14 cellular contexts compared by ENCODE assay signal in the genomic region with DNA sequence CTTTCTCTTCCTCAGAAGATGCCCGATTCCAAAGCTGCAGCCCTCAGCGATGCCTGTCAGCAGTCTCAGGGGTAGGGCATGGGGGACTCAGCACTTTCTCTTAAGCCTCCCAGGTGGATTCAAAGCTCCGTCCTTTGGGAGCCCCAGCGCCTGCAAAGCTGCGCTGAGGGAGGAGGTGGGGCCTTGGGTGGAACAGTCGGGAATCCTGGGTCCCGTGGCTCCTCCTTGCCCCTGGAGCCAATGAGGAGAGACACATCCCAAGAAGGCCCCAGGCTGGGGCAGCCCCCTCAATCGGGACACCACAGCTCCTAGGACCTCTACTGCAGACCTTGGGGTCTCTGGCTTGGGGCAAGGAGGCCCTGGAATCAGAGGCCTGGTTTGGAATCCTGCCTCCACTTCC.
A peak's percentile ranks its signal among the peaks of the same experiment; 100 is the strongest.
DNase-seq lines count a peak whose midpoint lies in the region; ATAC-seq and TF ChIP-seq lines count a peak whose summit lies in the region.
"Had no signal": no experiment of that assay in that cellular context is flagged by ENCODE, and none has a peak within 500 bp of the region (broad histone marks: within the 10 kb centered on the region; RNA-seq: fewer than 3 reads in every experiment).

No MANE protein-coding gene starts in this region.

- H3K27ac Mint-ChIP-seq in H9: no peak overlapping the region
- no peak overlapping the region for H3K27ac Mint-ChIP-seq in T-helper 2 cell treated with Interferon-gamma antibody and Interleukin-4, amounts not matched to agents 5 μg/mL and 100 μg/mL, for 36 hours
- H3K27ac Mint-ChIP-seq: CD8-positive, alpha-beta T cell had no signal

- 0 out of 22 replicates have a peak overlapping the region, but pooled peaks of 1 of the 11 experiments have one; percentile 18 for H3K9ac ChIP-seq in BLaER1 treated with 17β-estradiol and CSF1 and Interleukin-3, amounts not matched to agents 10 nM and 100 nM
- H3K9ac ChIP-seq in H9 (ENCODE audit: extremely low read depth, insufficient read length, low read length): no peak overlapping the region
- no peak overlapping the region for H3K9ac ChIP-seq in trophoblast cell (ENCODE audit: low read length)

- no peaks in the 10 kb centered on the region for H3K36me3 Mint-ChIP-seq in H9 (ENCODE audit: insufficient read depth in 1 of 3, low read depth in 3 of 3)
- no peaks in the 10 kb centered on the region for H3K36me3 Mint-ChIP-seq in T-helper 2 cell treated with Interferon-gamma antibody and Interleukin-4, amounts not matched to agents 5 μg/mL and 100 μg/mL, for 36 hours (ENCODE audit: low read depth)
- H3K36me3 Mint-ChIP-seq: CD8-positive, alpha-beta T cell had no signal

- no peak overlapping the region for H2BK120ac ChIP-seq in H9 (ENCODE audit: low read depth, low read length, poor library complexity, severe bottlenecking)
- H2BK120ac ChIP-seq in trophoblast cell (ENCODE audit: insufficient read depth, low read length, poor library complexity): no peak overlapping the region

- H3K4me3 Mint-ChIP-seq in H9: no peak overlapping the region
- H3K4me3 Mint-ChIP-seq in T-helper 2 cell treated with Interferon-gamma antibody and Interleukin-4, amounts not matched to agents 5 μg/mL and 100 μg/mL, for 36 hours: no peak overlapping the region
- H3K4me3 Mint-ChIP-seq: CD8-positive, alpha-beta T cell; central memory CD8-positive, alpha-beta T cell had no signal

- no peaks in the 10 kb centered on the region for H3K9me3 ChIP-seq in BLaER1 treated with 17β-estradiol and CSF1 and Interleukin-3, amounts not matched to agents 10 nM and 100 nM (replicated peaks in 1 of 11)
- H3K9me3 ChIP-seq in H9 (ENCODE audit: control insufficient read depth, low read depth, low read length): no peaks in the 10 kb centered on the region
- no peaks in the 10 kb centered on the region for H3K9me3 ChIP-seq in heart right ventricle
- peaks cover 4% of the 10 kb centered on the region for H3K9me3 ChIP-seq in trophoblast cell (ENCODE audit: insufficient read depth, low read depth, low read length)

- no peak overlapping the region for H2BK15ac ChIP-seq in H9 (ENCODE audit: low read depth, low read length)

- intact Hi-C loops in heart right ventricle (cut with DNase I): loop anchor here in 9 of 10 donors (1.0 to 10.0 kb wide), 6 partner anchors 108 to 516 kb away; no protein-coding TSS in a partner anchor

- no peak overlapping the region for H3K23ac ChIP-seq in H9 (ENCODE audit: insufficient read length, low read depth, low read length)
- no peak overlapping the region for H3K23ac ChIP-seq in trophoblast cell (ENCODE audit: low read length)

- H3K23me2 ChIP-seq in H9 (ENCODE audit: insufficient read length, low read depth, low read length, poor library complexity, severe bottlenecking): peaks cover 5% of the 10 kb centered on the region

- no peak overlapping the region for H3K18ac ChIP-seq in H9 (ENCODE audit: insufficient read length, low read depth, low read length)
- no peak overlapping the region for H3K18ac ChIP-seq in trophoblast cell (ENCODE audit: low read length)

- H2BK20ac ChIP-seq in H9 (ENCODE audit: low read depth, low read length, poor library complexity, severe bottlenecking): no peak overlapping the region

- no peak overlapping the region for H3T11ph ChIP-seq in H9 (ENCODE audit: low read length)

- H3K79me2 ChIP-seq in H9 (ENCODE audit: insufficient read depth, low read length) (no peaks in the 10 kb centered on the region), trophoblast cell (ENCODE audit: control insufficient read depth, insufficient read depth, low read length, poor library complexity) (no peaks in the 10 kb centered on the region)

- H3K4ac ChIP-seq in H9 (ENCODE audit: low read depth, low read length) (no peak overlapping the region), trophoblast cell (ENCODE audit: low read depth, low read length) (no peak overlapping the region)

- H3K4me2 ChIP-seq in BLaER1 treated with 17β-estradiol and CSF1 and Interleukin-3, amounts not matched to agents 10 nM and 100 nM: peak overlapping the region in 10 of 11 experiments; percentile 63 to 94 (median 78); a peak in 19 of 22 replicates
- H3K4me2 ChIP-seq in H9 (ENCODE audit: insufficient read depth, insufficient read length, low read length) (no peak overlapping the region), trophoblast cell (ENCODE audit: low read length) (no peak overlapping the region)

- H2AFZ ChIP-seq in H9 (ENCODE audit: low read length): no peak overlapping the region
- H2AFZ ChIP-seq in trophoblast cell (ENCODE audit: insufficient read depth, low read length, poor library complexity): no peak overlapping the region

- no peaks in the 10 kb centered on the region for H3K9me3 Mint-ChIP-seq in H9
- no peaks in the 10 kb centered on the region for H3K9me3 Mint-ChIP-seq in T-helper 2 cell treated with Interferon-gamma antibody and Interleukin-4, amounts not matched to agents 5 μg/mL and 100 μg/mL, for 36 hours
- H3K9me3 Mint-ChIP-seq: CD8-positive, alpha-beta T cell; central memory CD8-positive, alpha-beta T cell had no signal

- no peak overlapping the region for H2AK5ac ChIP-seq in H9 (ENCODE audit: insufficient read length, low read length)
- H2AK5ac ChIP-seq in trophoblast cell (ENCODE audit: low read length): no peak overlapping the region

- H3K4me1 Mint-ChIP-seq in H9: peaks cover 6 to 11% of the 10 kb centered on the region in 2 experiments; a peak in 3 of 4 replicates
- no peaks in the 10 kb centered on the region for H3K4me1 Mint-ChIP-seq in T-helper 2 cell treated with Interferon-gamma antibody and Interleukin-4, amounts not matched to agents 5 μg/mL and 100 μg/mL, for 36 hours (ENCODE audit: low read depth)

- no peak overlapping the region for H2BK12ac ChIP-seq in H9 (ENCODE audit: insufficient read length, low read depth, low read length)
- no peak overlapping the region for H2BK12ac ChIP-seq in trophoblast cell (ENCODE audit: low read length)

- H3K56ac ChIP-seq in H9 (ENCODE audit: insufficient read length, low read depth, low read length): no peak overlapping the region

- peaks cover 60% of the 10 kb centered on the region for H3K27me3 Mint-ChIP-seq in H9 (ENCODE audit: low read depth)
- peaks cover 36% of the 10 kb centered on the region for H3K27me3 Mint-ChIP-seq in T-helper 2 cell treated with Interferon-gamma antibody and Interleukin-4, amounts not matched to agents 5 μg/mL and 100 μg/mL, for 36 hours (ENCODE audit: low read depth)

- no peak overlapping the region for H4K5ac ChIP-seq in H9 (ENCODE audit: insufficient read length, low read depth, low read length)

- peaks cover 0 to 11% (median 0%) of the 10 kb centered on the region in 11 experiments; a peak in 1 of 22 replicates for H4K20me1 ChIP-seq in BLaER1 treated with 17β-estradiol and CSF1 and Interleukin-3, amounts not matched to agents 10 nM and 100 nM
- H4K20me1 ChIP-seq in H9 (ENCODE audit: control insufficient read depth, insufficient read depth, insufficient read length): no peaks in the 10 kb centered on the region

- DNase-seq in H9: peak; percentile 32
- no peak for DNase-seq in heart right ventricle
- DNase-seq in trophoblast cell: no peak
- no peak for DNase-seq in middle frontal gyrus (ENCODE audit: extremely low spot score, low spot score)
- DNase-seq in DMS 273 (lab: John Stamatoyannopoulos, UW; ENCODE audit: unreplicated experiment): no peak
- no peak for DNase-seq in T-helper 2 cell treated with Interferon-gamma antibody and Interleukin-4, amounts not matched to agents 5 μg/mL and 100 μg/mL, for 36 hours (ENCODE audit: low spot score)
- no peak for DNase-seq in left lobe of liver (ENCODE audit: low spot score)
- DNase-seq: amniotic stem cell, NCI-H1092 treated with DMSO at 0.1 percent for 48 hours had no signal

- TF ChIP-seq CTCF in H9 (conservative IDR thresholded peaks at IDR 0.05): no peak
- TF ChIP-seq CTCF in heart right ventricle (IDR thresholded peaks at IDR 0.05): no peak

- H2BK5ac ChIP-seq in H9 (ENCODE audit: insufficient read length, low read length): no peak overlapping the region
- H2BK5ac ChIP-seq in trophoblast cell (ENCODE audit: low read depth, low read length, poor library complexity): no peak overlapping the region

- H3K36me3 ChIP-seq in BLaER1 treated with 17β-estradiol and CSF1 and Interleukin-3, amounts not matched to agents 10 nM and 100 nM: no peaks in the 10 kb centered on the region
- H3K36me3 ChIP-seq in heart right ventricle: no peaks in the 10 kb centered on the region
- no peaks in the 10 kb centered on the region for H3K36me3 ChIP-seq in trophoblast cell (ENCODE audit: control insufficient read depth in 1 of 2, insufficient read depth in 2 of 2, low read length in 2 of 2)
- H3K36me3 ChIP-seq: SJSA1, WERI-Rb-1 had no signal

- H3K14ac ChIP-seq in H9 (ENCODE audit: insufficient read depth, low read length): no peak overlapping the region; the same call in 1 of the 2 replicates
- H3K14ac ChIP-seq in trophoblast cell (ENCODE audit: low read length): no peak overlapping the region

- H4K8ac ChIP-seq in H9 (replicated peaks; ENCODE audit: insufficient read length, low read depth, low read length) (no peak overlapping the region), trophoblast cell (ENCODE audit: low read depth, low read length) (no peak overlapping the region)

- H4K12ac ChIP-seq in trophoblast cell (ENCODE audit: low read depth, low read length): no peak overlapping the region

- peak overlapping the region in 1 of 10 experiments; percentile 45; a peak in 1 of 20 replicates for H3K4me3 ChIP-seq in BLaER1 treated with 17β-estradiol and CSF1 and Interleukin-3, amounts not matched to agents 10 nM and 100 nM
- H3K4me3 ChIP-seq in heart right ventricle (peak overlapping the region in 8 of 10 donors; percentile 11 to 45 (median 28)), trophoblast cell (ENCODE audit: low read depth, low read length) (peak overlapping the region; percentile 11)
- H3K4me3 ChIP-seq: SJSA1 had no signal

- H3K27ac ChIP-seq in BLaER1 treated with 17β-estradiol and CSF1 and Interleukin-3, amounts not matched to agents 10 nM and 100 nM: no peak overlapping the region
- H3K27ac ChIP-seq in H9 (ENCODE audit: insufficient read length, low read depth, low read length) (no peak overlapping the region), heart right ventricle (no peak overlapping the region), trophoblast cell (ENCODE audit: low read depth, low read length) (no peak overlapping the region)
- H3K27ac ChIP-seq: SJSA1, WERI-Rb-1 had no signal

- H3K27me3 ChIP-seq in BLaER1 treated with 17β-estradiol and CSF1 and Interleukin-3, amounts not matched to agents 10 nM and 100 nM: peaks cover 25 to 39% (median 32%) of the 10 kb centered on the region in 11 experiments
- peaks cover 12% of the 10 kb centered on the region for H3K27me3 ChIP-seq in H9 (ENCODE audit: insufficient read depth, low read length)
- H3K27me3 ChIP-seq in heart right ventricle: peaks cover 6 to 62% (median 52%) of the 10 kb centered on the region in 7 donors
- peaks cover 5% of the 10 kb centered on the region for H3K27me3 ChIP-seq in trophoblast cell (ENCODE audit: insufficient read depth, low read length)

- H4K91ac ChIP-seq in H9 (ENCODE audit: insufficient read length, low read depth, low read length): no peak overlapping the region
- H4K91ac ChIP-seq in trophoblast cell (ENCODE audit: low read depth, low read length): no peak overlapping the region

- H3K4me1 ChIP-seq in BLaER1 treated with 17β-estradiol and CSF1 and Interleukin-3, amounts not matched to agents 10 nM and 100 nM: peaks cover 0 to 15% (median 9%) of the 10 kb centered on the region in 10 experiments; a peak in 15 of 20 replicates
- H3K4me1 ChIP-seq in H9 (ENCODE audit: insufficient read depth, low read length) (no peaks in the 10 kb centered on the region), heart right ventricle (peaks cover 7 to 18% (median 12%) of the 10 kb centered on the region in 9 donors), trophoblast cell (ENCODE audit: control insufficient read depth in 1 of 2, insufficient read depth in 2 of 2, low read length in 2 of 2) (peaks cover 0 to 3% of the 10 kb centered on the region in 2 experiments)

- no peaks in the 10 kb centered on the region for H3K79me1 ChIP-seq in H9 (ENCODE audit: insufficient read depth, low read depth, low read length, poor library complexity, severe bottlenecking)
- no peaks in the 10 kb centered on the region for H3K79me1 ChIP-seq in trophoblast cell (ENCODE audit: low read length)

- ATAC-seq in heart right ventricle (peak in 6 of 8 donors; percentile 4 to 58 (median 34)), left lobe of liver (no peak)
- ATAC-seq: CD8-positive, alpha-beta T cell had no signal

- no CpG with 5 or more reads among the region's 8 CpGs for WGBS in H9 (ENCODE audit: extremely low coverage, insufficient read length, low lambda C conversion rate)
- WGBS in heart right ventricle, 2 donors: 32 to 34% methylated on average over 8 of the region's 8 CpGs
- no CpG with 5 or more reads among the region's 8 CpGs for WGBS in trophoblast cell (ENCODE audit: extremely low coverage, insufficient coverage, insufficient read length)

Comparison
In these comparisons a context has a peak if more than half of its experiments do, and no peak if none do; other contexts are left out.
1. H3K4me2 ChIP-seq: peak in BLaER1 treated with 17β-estradiol and CSF1 and Interleukin-3, amounts not matched to agents 10 nM and 100 nM (10 of 11); none in H9 (single experiment) and trophoblast cell (single experiment).